In genomic region chr11:47616726-47617416, GRCh38 we compare ENCODE assay signal across 8 cellular contexts. TPM values are rescaled to one million over a fixed set of nuclear protein-coding genes. Genes with fewer than 3 reads are reported as not detected.
DNase-seq lines count a peak whose midpoint lies in the region; ATAC-seq, FAIRE-seq and TF ChIP-seq lines count a peak whose summit lies in the region.

No MANE protein-coding gene starts in this region.

- H3K79me2 ChIP-seq in GM12878 (ENCODE audit: control insufficient read depth, insufficient read depth, low read length) = no peaks in the 10 kb centered on the region

- H4K20me1 ChIP-seq in GM12878 (ENCODE audit: control insufficient read depth, insufficient read depth) = no peaks in the 10 kb centered on the region

- 89% methylated on average over 10 of the region's 10 CpGs for WGBS in GM12878 (ENCODE audit: insufficient coverage, insufficient replicate concordance, low lambda C conversion rate, missing lambda C conversion rate)
- WGBS in thyroid gland, 2 donors = 84 to 86% methylated on average over 10 of the region's 10 CpGs

- in situ Hi-C loops in ACHN (cut with HindIII; ENCODE audit: low pct_ligation_motif_present, low pct_unique_long_range_greater_than_20kb, low sequenced_read_pairs) = no loop called here
- in situ Hi-C loops in GM12878 (cut with MboI) = no loop called here

- peak; percentile 41 for FAIRE-seq in GM12878 (lab: Jason Lieb, UNC)

- no peak overlapping the region for H2AFZ ChIP-seq in GM12878 (ENCODE audit: control insufficient read depth, low read depth, low read length)

- H3K36me3 ChIP-seq in GM12878 (ENCODE audit: control insufficient read depth in 2 of 2, insufficient read depth in 2 of 2, low read length in 1 of 2) (peaks cover under 1 to 21% of the 10 kb centered on the region in 2 experiments; a peak in 3 of 4 replicates), thyroid gland (peaks cover 9 to 11% of the 10 kb centered on the region in 2 donors)

- no peak overlapping the region for H3K4me3 Mint-ChIP-seq in activated naive CD8-positive, alpha-beta T cell treated with anti-CD3 and anti-CD28 coated beads, Interleukin-2, amount 50 U/mL, for 24 hours

- CTCF ChIA-PET in GM12878 (lab: Yijun Ruan, JAX) = interaction anchor here (0.6 to 2.6 kb wide), 17 partner anchors 9 to 466 kb away, joined by 3 to 13 read pairs (median 4); partner anchors contain the start of gene KBTBD4

- TF ChIP-seq EP300 in GM12878 (IDR thresholded peaks at IDR 0.05; ENCODE audit: borderline replicate concordance in 1 of 2, control insufficient read depth in 1 of 2, low read depth in 2 of 2, low read length in 2 of 2) = no peak

- no peaks in the 10 kb centered on the region for H3K4me1 Mint-ChIP-seq in activated naive CD8-positive, alpha-beta T cell treated with anti-CD3 and anti-CD28 coated beads, Interleukin-2, amount 50 U/mL, for 24 hours

- no peak overlapping the region for H3K4me2 ChIP-seq in GM12878 (ENCODE audit: control insufficient read depth, insufficient read depth)

- H3K4me3 ChIP-seq in GM12878 (no peak overlapping the region), thyroid gland (replicated peaks in 1 of 3) (no peak overlapping the region)

- no peaks in the 10 kb centered on the region for H3K27me3 Mint-ChIP-seq in activated naive CD8-positive, alpha-beta T cell treated with anti-CD3 and anti-CD28 coated beads, Interleukin-2, amount 50 U/mL, for 24 hours

- RAD21 ChIA-PET in GM12878 (lab: Charles Lee; ENCODE audit: unreplicated experiment) = interaction anchor here (0.7 to 1.8 kb wide), 4 partner anchors 10 to 162 kb away, joined by 3 to 5 read pairs (median 4); partner anchors contain the start of genes KBTBD4 and NDUFS3

- TF ChIP-seq POLR2A in GM12878 (IDR thresholded peaks at IDR 0.05; ENCODE audit: low read depth, low read length) (no peak), thyroid gland (IDR thresholded peaks at IDR 0.05) (no peak)

- peak; percentile 94 for TF ChIP-seq RAD21 in GM12878 (IDR thresholded peaks at IDR 0.05; ENCODE audit: insufficient read depth, low read depth, low read length)

- BruUV-seq in GM12878 (replicated peaks; lab: Mats Ljungman, UMichigan) = no TSS peak

- intact Hi-C loops in GM12878 (cut with micrococcal nuclease; ENCODE audit: unreplicated experiment) = no loop called here
- intact Hi-C loops in thyroid gland (cut with DNase I) = no loop called here

- H3K9me3 Mint-ChIP-seq in activated naive CD8-positive, alpha-beta T cell treated with anti-CD3 and anti-CD28 coated beads, Interleukin-2, amount 50 U/mL, for 24 hours = no peaks in the 10 kb centered on the region

- peak; percentile 40 for DNase-seq in ACHN
- peak; percentile 79 for DNase-seq in GM03348 (ENCODE audit: low spot score)
- DNase-seq in NCI-H2196 (lab: John Stamatoyannopoulos, UW; ENCODE audit: unreplicated experiment) = peak; percentile 50
- no peak for DNase-seq in GM12878 (ENCODE audit: low read depth, low spot score)
- peak; percentile 81 for DNase-seq in inferior parietal cortex (ENCODE audit: extremely low spot score)
- peak; percentile 65 to 76 for DNase-seq in thyroid gland
- no peak for DNase-seq in activated naive CD8-positive, alpha-beta T cell treated with anti-CD3 and anti-CD28 coated beads, Interleukin-2, amount 50 U/mL, for 24 hours
- no peak for DNase-seq in GM19240 (ENCODE audit: insufficient read length, low spot score)

- H3K27ac ChIP-seq in GM12878 (ENCODE audit: control insufficient read depth, insufficient read depth) = no peak overlapping the region
- peak overlapping the region; percentile 60 to 79 (median 62) for H3K27ac ChIP-seq in thyroid gland

- peak; percentile 78 for ATAC-seq in GM12878
- ATAC-seq in activated naive CD8-positive, alpha-beta T cell treated with anti-CD3 and anti-CD28 coated beads, Interleukin-2, amount 50 U/mL, for 24 hours = no peak

- H3K27me3 ChIP-seq in GM12878 (replicated peaks in 1 of 2; ENCODE audit: control insufficient read depth in 2 of 2, insufficient read depth in 2 of 2, low read length in 1 of 2) = no peaks in the 10 kb centered on the region
- no peaks in the 10 kb centered on the region for H3K27me3 ChIP-seq in thyroid gland

- H3K36me3 Mint-ChIP-seq in activated naive CD8-positive, alpha-beta T cell treated with anti-CD3 and anti-CD28 coated beads, Interleukin-2, amount 50 U/mL, for 24 hours (ENCODE audit: low read depth) = peaks cover 11% of the 10 kb centered on the region

- no peak overlapping the region for H3K27ac Mint-ChIP-seq in activated naive CD8-positive, alpha-beta T cell treated with anti-CD3 and anti-CD28 coated beads, Interleukin-2, amount 50 U/mL, for 24 hours

- SMC1A ChIA-PET in GM12878 (lab: Charles Lee; ENCODE audit: uncharacterized antibody, unreplicated experiment) = interaction anchor here (0.6 to 1.7 kb wide), 7 partner anchors 38 to 242 kb away, joined by 3 to 6 read pairs (median 3); partner anchors contain the start of genes KBTBD4 and NDUFS3

- H3K9me3 ChIP-seq in GM12878 (replicated peaks; ENCODE audit: control insufficient read depth, insufficient read depth, low read length) (no peaks in the 10 kb centered on the region), thyroid gland (no peaks in the 10 kb centered on the region)

- peaks cover 13% of the 10 kb centered on the region; the same call in 1 of the 2 replicates for H3K4me1 ChIP-seq in GM12878 (ENCODE audit: control insufficient read depth, insufficient read depth, low read length)
- H3K4me1 ChIP-seq in thyroid gland = peaks cover 16 to 25% of the 10 kb centered on the region in 2 donors

- TF ChIP-seq CTCF in GM12878 (IDR thresholded peaks at IDR 0.05 in 2 of 3, conservative IDR thresholded peaks at IDR 0.05 in 1 of 3; ENCODE audit: control insufficient read depth in 2 of 3, extremely low read depth in 1 of 3, insufficient read depth in 1 of 3, low read depth in 3 of 3, low read length in 3 of 3) (peak; percentile 77 to 89 (median 77)), thyroid gland (IDR thresholded peaks at IDR 0.05) (peak; percentile 51 to 90 (median 84))

- POLR2A ChIA-PET in GM12878 (lab: Charles Lee) = no interaction called here

- no peak overlapping the region for H3K9ac ChIP-seq in GM12878 (ENCODE audit: control insufficient read depth, insufficient read depth, low read length)

RNA-seq across cellular contexts. Expression of gene C1QTNF4, which starts 22.7 kb away (rescaled TPM):
- total RNA-seq in GM12878 (2013; cell fraction: nucleolus; rRNA removed) = 0.98 TPM in 1 of 2 replicates, not detected in the other
- total RNA-seq in GM12878 (2014; rRNA removed) = 0.05 and 0.06 TPM in 2 replicates
- not detected in 2 replicates for total RNA-seq in GM12878 (2014; rRNA removed; fragmentation: Illumina TruSeq; extraction: Trizol)
- not detected in 2 replicates for total RNA-seq in GM12878 (2021)
- polyA plus RNA-seq in GM12878 (2011; ENCODE audit: low read depth) = not detected
- polyA plus RNA-seq in GM12878 (2011; rRNA removed) = not detected in 2 replicates
- not detected in 2 replicates for polyA plus RNA-seq in GM12878 (2011; cell fraction: cytosol; rRNA removed)
- polyA plus RNA-seq in GM12878 (2011; cell fraction: nucleus; rRNA removed) = 0.07 and 0.10 TPM in 2 replicates
- not detected in 2 replicates for polyA plus RNA-seq in GM12878 (2012)
- not detected in 2 replicates for polyA plus RNA-seq in GM12878 (2014; fragmentation: Illumina TruSeq; extraction: Trizol)
- polyA plus RNA-seq in GM12878 (2014; fragmentation: Nextera tagmentation; extraction: Ambion mirVana) = not detected
- not detected in 2 replicates for polyA plus RNA-seq in GM12878 (2014; rRNA removed)
- polyA plus RNA-seq in GM12878 (2016; fragmentation: Nextera tagmentation; extraction: Ambion mirVana) = not detected
- not detected in 2 replicates for polyA minus RNA-seq in GM12878 (2011; rRNA and poly(A)+ RNA removed)
- not detected in 2 replicates for polyA minus RNA-seq in GM12878 (2011; cell fraction: cytosol; rRNA and poly(A)+ RNA removed)
- not detected in 2 replicates for polyA minus RNA-seq in GM12878 (2011; cell fraction: nucleus; rRNA and poly(A)+ RNA removed)
- total RNA-seq in thyroid gland = 1 to 10 TPM; 1.1 to 3.7 (median 1.9) TPM

RNA-seq across cellular contexts. Expression of gene MTCH2, which starts 25.5 kb away (rescaled TPM):
- total RNA-seq in GM12878 (2013; cell fraction: nucleolus; rRNA removed) = 38.2 and 49.3 TPM in 2 replicates
- total RNA-seq in GM12878 (2014; rRNA removed) (82.9 and 107 TPM in 2 replicates), GM12878 (2014; rRNA removed; fragmentation: Illumina TruSeq; extraction: Trizol) (72.5 and 75.0 TPM in 2 replicates), GM12878 (2021) (135 and 147 TPM in 2 replicates), thyroid gland (100 to 1,000 TPM in 1 of 4 donors, 10 to 100 TPM in 3; 70.3 to 126 (median 82.2) TPM)
- polyA plus RNA-seq in GM12878 (2011; ENCODE audit: low read depth) = 41.7 TPM
- polyA plus RNA-seq in GM12878 (2011; rRNA removed) (89.0 and 152 TPM in 2 replicates), GM12878 (2014; fragmentation: Illumina TruSeq; extraction: Trizol) (80.7 and 98.3 TPM in 2 replicates), GM12878 (2014; fragmentation: Nextera tagmentation; extraction: Ambion mirVana) (100 to 1,000 TPM; 338 to 341 TPM), GM12878 (2014; rRNA removed) (71.7 and 72.4 TPM in 2 replicates), GM12878 (2016; fragmentation: Nextera tagmentation; extraction: Ambion mirVana) (100 to 1,000 TPM; 310 to 319 TPM)
- polyA plus RNA-seq in GM12878 (2011; cell fraction: cytosol; rRNA removed) = 120 and 141 TPM in 2 replicates
- polyA plus RNA-seq in GM12878 (2011; cell fraction: nucleus; rRNA removed) = 94.7 and 112 TPM in 2 replicates
- polyA plus RNA-seq in GM12878 (2012) = 77.8 and 83.7 TPM in 2 replicates
- polyA minus RNA-seq in GM12878 (2011; rRNA and poly(A)+ RNA removed) = 80.3 and 102 TPM in 2 replicates
- 28.2 and 33.3 TPM in 2 replicates for polyA minus RNA-seq in GM12878 (2011; cell fraction: cytosol; rRNA and poly(A)+ RNA removed)
- 18.7 and 25.0 TPM in 2 replicates for polyA minus RNA-seq in GM12878 (2011; cell fraction: nucleus; rRNA and poly(A)+ RNA removed)

RNA-seq across cellular contexts. Expression of gene FAM180B, which starts 30.4 kb away (rescaled TPM):
- not detected in 2 replicates for total RNA-seq in GM12878 (2013; cell fraction: nucleolus; rRNA removed)
- total RNA-seq in GM12878 (2014; rRNA removed) (0.22 and 0.34 TPM in 2 replicates), GM12878 (2014; rRNA removed; fragmentation: Illumina TruSeq; extraction: Trizol) (not detected in 2 replicates), GM12878 (2021) (not detected in 2 replicates), thyroid gland (1 to 10 TPM in 3 of 4 donors, under 1 TPM in 1; 0.83 to 3.1 (median 1.4) TPM)
- not detected for polyA plus RNA-seq in GM12878 (2011; ENCODE audit: low read depth)
- polyA plus RNA-seq in GM12878 (2011; rRNA removed) (not detected in 2 replicates), GM12878 (2014; fragmentation: Illumina TruSeq; extraction: Trizol) (0.04 TPM in 1 of 2 replicates, not detected in the other), GM12878 (2014; fragmentation: Nextera tagmentation; extraction: Ambion mirVana) (not detected), GM12878 (2014; rRNA removed) (0.14 TPM in 1 of 2 replicates, not detected in the other), GM12878 (2016; fragmentation: Nextera tagmentation; extraction: Ambion mirVana) (not detected)
- not detected in 2 replicates for polyA plus RNA-seq in GM12878 (2011; cell fraction: cytosol; rRNA removed)
- 0.07 and 0.15 TPM in 2 replicates for polyA plus RNA-seq in GM12878 (2011; cell fraction: nucleus; rRNA removed)
- not detected in 2 replicates for polyA plus RNA-seq in GM12878 (2012)
- polyA minus RNA-seq in GM12878 (2011; rRNA and poly(A)+ RNA removed) = not detected in 2 replicates
- polyA minus RNA-seq in GM12878 (2011; cell fraction: cytosol; rRNA and poly(A)+ RNA removed) = not detected in 2 replicates
- 0.36 and 0.96 TPM in 2 replicates for polyA minus RNA-seq in GM12878 (2011; cell fraction: nucleus; rRNA and poly(A)+ RNA removed)

RNA-seq across cellular contexts. Expression of gene NDUFS3, which starts 38.0 kb away (rescaled TPM):
- total RNA-seq in GM12878 (2013; cell fraction: nucleolus; rRNA removed) = 39.6 and 43.4 TPM in 2 replicates
- total RNA-seq in GM12878 (2014; rRNA removed) (107 and 113 TPM in 2 replicates), GM12878 (2014; rRNA removed; fragmentation: Illumina TruSeq; extraction: Trizol) (95.5 and 96.3 TPM in 2 replicates), GM12878 (2021) (133 and 137 TPM in 2 replicates), thyroid gland (10 to 100 TPM; 42.6 to 84.3 (median 81.2) TPM)
- polyA plus RNA-seq in GM12878 (2011; ENCODE audit: low read depth) = 135 TPM
- polyA plus RNA-seq in GM12878 (2011; rRNA removed) (208 and 217 TPM in 2 replicates), GM12878 (2014; fragmentation: Illumina TruSeq; extraction: Trizol) (99.6 and 111 TPM in 2 replicates), GM12878 (2014; fragmentation: Nextera tagmentation; extraction: Ambion mirVana) (100 to 1,000 TPM in 1 of 2 experiments, 10 to 100 TPM in 1; 22.3 to 101 TPM), GM12878 (2014; rRNA removed) (166 and 179 TPM in 2 replicates), GM12878 (2016; fragmentation: Nextera tagmentation; extraction: Ambion mirVana) (100 to 1,000 TPM; 176 to 186 TPM)
- 254 and 256 TPM in 2 replicates for polyA plus RNA-seq in GM12878 (2011; cell fraction: cytosol; rRNA removed)
- 155 and 184 TPM in 2 replicates for polyA plus RNA-seq in GM12878 (2011; cell fraction: nucleus; rRNA removed)
- 86.9 and 87.3 TPM in 2 replicates for polyA plus RNA-seq in GM12878 (2012)
- polyA minus RNA-seq in GM12878 (2011; rRNA and poly(A)+ RNA removed) = 136 and 156 TPM in 2 replicates
- polyA minus RNA-seq in GM12878 (2011; cell fraction: cytosol; rRNA and poly(A)+ RNA removed) = 27.4 and 40.3 TPM in 2 replicates
- 45.7 and 55.5 TPM in 2 replicates for polyA minus RNA-seq in GM12878 (2011; cell fraction: nucleus; rRNA and poly(A)+ RNA removed)

RNA-seq across cellular contexts. Expression of gene KBTBD4, which starts 38.1 kb away (rescaled TPM):
- 10.4 and 10.9 TPM in 2 replicates for total RNA-seq in GM12878 (2013; cell fraction: nucleolus; rRNA removed)
- total RNA-seq in GM12878 (2014; rRNA removed) (26.0 and 26.3 TPM in 2 replicates), GM12878 (2014; rRNA removed; fragmentation: Illumina TruSeq; extraction: Trizol) (19.5 and 21.8 TPM in 2 replicates), GM12878 (2021) (20.0 and 20.6 TPM in 2 replicates), thyroid gland (10 to 100 TPM; 22.8 to 34.5 (median 30.7) TPM)
- 70.4 TPM for polyA plus RNA-seq in GM12878 (2011; ENCODE audit: low read depth)
- polyA plus RNA-seq in GM12878 (2011; rRNA removed) (28.0 and 29.9 TPM in 2 replicates), GM12878 (2014; fragmentation: Illumina TruSeq; extraction: Trizol) (21.3 and 21.8 TPM in 2 replicates), GM12878 (2014; fragmentation: Nextera tagmentation; extraction: Ambion mirVana) (10 to 100 TPM; 25.4 to 46.4 TPM), GM12878 (2014; rRNA removed) (15.6 and 18.4 TPM in 2 replicates), GM12878 (2016; fragmentation: Nextera tagmentation; extraction: Ambion mirVana) (10 to 100 TPM; 31.4 to 32.5 TPM)
- 32.2 and 32.3 TPM in 2 replicates for polyA plus RNA-seq in GM12878 (2011; cell fraction: cytosol; rRNA removed)
- 16.8 and 17.9 TPM in 2 replicates for polyA plus RNA-seq in GM12878 (2011; cell fraction: nucleus; rRNA removed)
- polyA plus RNA-seq in GM12878 (2012) = 16.2 and 18.2 TPM in 2 replicates
- 42.4 and 46.7 TPM in 2 replicates for polyA minus RNA-seq in GM12878 (2011; rRNA and poly(A)+ RNA removed)
- 8.2 and 9.4 TPM in 2 replicates for polyA minus RNA-seq in GM12878 (2011; cell fraction: cytosol; rRNA and poly(A)+ RNA removed)
- polyA minus RNA-seq in GM12878 (2011; cell fraction: nucleus; rRNA and poly(A)+ RNA removed) = 6.5 and 10.8 TPM in 2 replicates

Comparison
In these comparisons a context has a peak if more than half of its experiments do, and no peak if none do; other contexts are left out.
1. DNase-seq: peak in ACHN (single experiment), GM03348 (single experiment), NCI-H2196 (single experiment), inferior parietal cortex (single experiment) and thyroid gland (2 of 2); none in GM12878 (single experiment), activated naive CD8-positive, alpha-beta T cell treated with anti-CD3 and anti-CD28 coated beads, Interleukin-2, amount 50 U/mL, for 24 hours (single experiment) and GM19240 (single experiment).